In genomic region chr18:58043452-58044369, GRCh38 we compare ENCODE assay signal across 8 cellular contexts. TPM values are rescaled to one million over a fixed set of nuclear protein-coding genes. Genes with fewer than 3 reads are reported as not detected.
DNase-seq lines count a peak whose midpoint lies in the region; ATAC-seq and TF ChIP-seq lines count a peak whose summit lies in the region.

Gene NEDD4L, plus strand, starts transcription at chr18:58044226. Its CDS starts 435 bp downstream, at chr18:58044661.

- peak within 1 kb of the TSS; percentile 97 for H3K4me3 Mint-ChIP-seq in neural crest cell
- peak within 1 kb of the TSS; percentile 92 to 94 for H3K4me3 Mint-ChIP-seq in stimulated activated naive CD8-positive, alpha-beta T cell treated with anti-CD3 and anti-CD28 coated beads, Interleukin-15, amount 100 ng/mL, for 72 hours

- DNase-seq in EH (ENCODE audit: low read depth), result peak; percentile 76
- peak; percentile 31 for DNase-seq in GOT3 (lab: John Stamatoyannopoulos, UW)
- peak; percentile 76 to 83 for DNase-seq in Kasumi-1 (lab: John Stamatoyannopoulos, UW)
- DNase-seq in SHP77 (lab: John Stamatoyannopoulos, UW), result peak; percentile 67 to 88
- DNase-seq in activated gamma-delta T cell (lab: John Stamatoyannopoulos, UW), result peak; percentile 53
- peak; percentile 83 for DNase-seq in fibroblast of villous mesenchyme (ENCODE audit: low read depth)
- DNase-seq in neural crest cell (ENCODE audit: low read depth, low spot score), result peak; percentile 72
- DNase-seq in stimulated activated naive CD8-positive, alpha-beta T cell treated with anti-CD3 and anti-CD28 coated beads, Interleukin-15, amount 100 ng/mL, for 72 hours, result peak; percentile 83 to 89

- no peaks in the 10 kb centered on the region for H3K36me3 Mint-ChIP-seq in neural crest cell (ENCODE audit: low read depth)

- peak; percentile 77 for TF ChIP-seq CTCF in fibroblast of villous mesenchyme (IDR thresholded peaks at IDR 0.05; ENCODE audit: insufficient read depth, low read depth, low read length)
- TF ChIP-seq CTCF in neural crest cell (conservative IDR thresholded peaks at IDR 0.05), result peak; percentile 95

- peaks cover 38% of the 10 kb centered on the region for H3K4me1 Mint-ChIP-seq in neural crest cell
- H3K4me1 Mint-ChIP-seq in stimulated activated naive CD8-positive, alpha-beta T cell treated with anti-CD3 and anti-CD28 coated beads, Interleukin-15, amount 100 ng/mL, for 72 hours, result peaks cover 37% of the 10 kb centered on the region

- H3K9me3 Mint-ChIP-seq in neural crest cell, result no peaks in the 10 kb centered on the region
- H3K9me3 Mint-ChIP-seq in stimulated activated naive CD8-positive, alpha-beta T cell treated with anti-CD3 and anti-CD28 coated beads, Interleukin-15, amount 100 ng/mL, for 72 hours, result no peaks in the 10 kb centered on the region

- peak within 1 kb of the TSS; percentile 71 for H3K4me3 ChIP-seq in fibroblast of villous mesenchyme (ENCODE audit: low read depth, low read length)

- peak; percentile 86 for ATAC-seq in stimulated activated naive CD8-positive, alpha-beta T cell treated with anti-CD3 and anti-CD28 coated beads, Interleukin-15, amount 100 ng/mL, for 72 hours

- H3K27ac Mint-ChIP-seq in neural crest cell (ENCODE audit: unreplicated experiment), result peak within 1 kb of the TSS; percentile 93
- H3K27ac Mint-ChIP-seq in stimulated activated naive CD8-positive, alpha-beta T cell treated with anti-CD3 and anti-CD28 coated beads, Interleukin-15, amount 100 ng/mL, for 72 hours, result peak within 1 kb of the TSS in 1 of 2 donors; percentile 87

- H3K27me3 Mint-ChIP-seq in neural crest cell (ENCODE audit: low read depth), result peaks cover 7% of the 10 kb centered on the region
- H3K27me3 Mint-ChIP-seq in stimulated activated naive CD8-positive, alpha-beta T cell treated with anti-CD3 and anti-CD28 coated beads, Interleukin-15, amount 100 ng/mL, for 72 hours, result peaks cover 9% of the 10 kb centered on the region

RNA-seq across cellular contexts. Expression of gene NEDD4L, which starts in this region (rescaled TPM):
- total RNA-seq in fibroblast of villous mesenchyme, result 11.0 and 31.5 TPM in 2 replicates
- 37.3 and 41.4 TPM in 2 replicates for total RNA-seq in neural crest cell

Comparison
In these comparisons a context has a peak if more than half of its experiments do, and no peak if none do; other contexts are left out.
1. Peak in every context shown above with its lines: DNase-seq, ATAC-seq and H3K4me3 ChIP-seq.
2. DNase-seq: peak in every context shown above with its lines; median percentile 86 in stimulated activated naive CD8-positive, alpha-beta T cell treated with anti-CD3 and anti-CD28 coated beads, Interleukin-15, amount 100 ng/mL, for 72 hours; 83 in fibroblast of villous mesenchyme; 80 in Kasumi-1; 78 in SHP77; 76 in EH; 72 in neural crest cell; 53 in activated gamma-delta T cell; 31 in GOT3.